Comparison of ENCODE assay signal across 9 cellular contexts in genomic region chr6:11710968-11711643, GRCh38.
DNase-seq lines count a peak whose midpoint lies in the region; ATAC-seq and TF ChIP-seq lines count a peak whose summit lies in the region.
"Had no signal": no experiment of that assay in that cellular context is flagged by ENCODE, and none has a peak within 500 bp of the region (broad histone marks: within the 10 kb centered on the region; RNA-seq: fewer than 3 reads in every experiment).

No MANE protein-coding gene starts in this region.

- DNase-seq in activated CD4-positive, alpha-beta T cell treated with anti-CD3 and anti-CD28 coated beads for 48 hours, result peak; percentile 76
- no peak for DNase-seq in activated CD4-positive, alpha-beta T cell treated with anti-CD3 and anti-CD28 coated beads for 1 hour
- DNase-seq in activated CD8-positive, alpha-beta T cell treated with anti-CD3 and anti-CD28 coated beads for 36 hours, result peak; percentile 71
- DNase-seq in iris pigment epithelial cell (ENCODE audit: low read depth) (peak; percentile 16), retina (no peak), NAMALWA (ENCODE audit: low spot score) (no peak)
- DNase-seq in stimulated activated naive CD8-positive, alpha-beta T cell treated with anti-CD3 and anti-CD28 coated beads, Interleukin-15, Interleukin-2, amounts not matched to agents 100 U/mL and 50 U/mL, for 24 hours, result peak; percentile 37
- DNase-seq: MM.1S had no signal

- CTCF ChIA-PET in activated CD8-positive, alpha-beta T cell treated with anti-CD3 and anti-CD28 coated beads for 36 hours (lab: Charles Lee), result interaction anchor here (0.9 to 2.3 kb wide), 5 partner anchors 11 to 55 kb away, joined by 3 to 18 read pairs (median 5); no protein-coding TSS in a partner anchor

- H3K36me3 Mint-ChIP-seq in activated CD8-positive, alpha-beta T cell treated with anti-CD3 and anti-CD28 coated beads for 36 hours (ENCODE audit: low read depth), result peaks cover 44% of the 10 kb centered on the region

- intact Hi-C loops in activated CD8-positive, alpha-beta T cell treated with anti-CD3 and anti-CD28 coated beads for 36 hours (cut with micrococcal nuclease), result loop anchor here (2.0 to 5.0 kb wide), 3 partner anchors 18 to 341 kb away; partner anchors contain the start of gene HIVEP1

- H3K27ac Mint-ChIP-seq in activated CD8-positive, alpha-beta T cell treated with anti-CD3 and anti-CD28 coated beads for 36 hours, result peak overlapping the region; percentile 97

- ATAC-seq in activated CD8-positive, alpha-beta T cell treated with anti-CD3 and anti-CD28 coated beads for 36 hours, result peak; percentile 17
- ATAC-seq in stimulated activated naive CD8-positive, alpha-beta T cell treated with anti-CD3 and anti-CD28 coated beads, Interleukin-15, Interleukin-2, amounts not matched to agents 100 U/mL and 50 U/mL, for 24 hours, result peak; percentile 26
- no peak for ATAC-seq in esophagus mucosa

- peak overlapping the region; percentile 57 for H3K4me3 Mint-ChIP-seq in activated CD8-positive, alpha-beta T cell treated with anti-CD3 and anti-CD28 coated beads for 36 hours

- peaks cover 69% of the 10 kb centered on the region for H3K4me1 Mint-ChIP-seq in activated CD8-positive, alpha-beta T cell treated with anti-CD3 and anti-CD28 coated beads for 36 hours (ENCODE audit: low read depth)

- no peaks in the 10 kb centered on the region for H3K27me3 Mint-ChIP-seq in activated CD8-positive, alpha-beta T cell treated with anti-CD3 and anti-CD28 coated beads for 36 hours

- peaks cover 7% of the 10 kb centered on the region for H3K9me3 Mint-ChIP-seq in activated CD8-positive, alpha-beta T cell treated with anti-CD3 and anti-CD28 coated beads for 36 hours

- POLR2A ChIA-PET in activated CD8-positive, alpha-beta T cell treated with anti-CD3 and anti-CD28 coated beads for 36 hours (lab: Charles Lee), result interaction anchor here (0.6 to 7.1 kb wide), 14 partner anchors 8 to 872 kb away, joined by 3 to 122 read pairs (median 4); no protein-coding TSS in a partner anchor

- no peak for TF ChIP-seq CTCF in activated CD8-positive, alpha-beta T cell treated with anti-CD3 and anti-CD28 coated beads for 36 hours (IDR thresholded peaks at IDR 0.05)

Comparison
In these comparisons a context has a peak if more than half of its experiments do, and no peak if none do; other contexts are left out.
1. DNase-seq: peak in activated CD4-positive, alpha-beta T cell treated with anti-CD3 and anti-CD28 coated beads for 48 hours (single experiment), activated CD8-positive, alpha-beta T cell treated with anti-CD3 and anti-CD28 coated beads for 36 hours (single experiment), iris pigment epithelial cell (single experiment) and stimulated activated naive CD8-positive, alpha-beta T cell treated with anti-CD3 and anti-CD28 coated beads, Interleukin-15, Interleukin-2, amounts not matched to agents 100 U/mL and 50 U/mL, for 24 hours (single experiment); none in activated CD4-positive, alpha-beta T cell treated with anti-CD3 and anti-CD28 coated beads for 1 hour (single experiment), retina (single experiment) and NAMALWA (single experiment).